ENCODE assay signal across 34 cellular contexts in genomic region chr4:136314686-136315085, GRCh38.
"Had no signal": no experiment of that assay in that cellular context is flagged by ENCODE, and none has a peak within 500 bp of the region (broad histone marks: within the 10 kb centered on the region; RNA-seq: fewer than 3 reads in every experiment).

No MANE protein-coding gene starts in this region.

- ATAC-seq: activated naive CD4-positive, alpha-beta T cell treated with anti-CD3 and anti-CD28 coated beads, Interleukin-2, amount 50 U/mL, for 72 hours; activated naive CD8-positive, alpha-beta T cell treated with anti-CD3 and anti-CD28 coated beads, Interleukin-2, amount 50 U/mL, for 24 hours; activated T-cell treated with anti-CD3 and anti-CD28 coated beads, Interleukin-2, amount 50 U/mL, for 4 hours; activated T-cell treated with anti-CD3 and anti-CD28 coated beads, Interleukin-2, amount 50 U/mL, for 72 hours; activated T-helper 17 cell treated with anti-CD3 and anti-CD28 coated beads, Interleukin-2, amount 50 U/mL, for 72 hours; body of pancreas had no signal

- FAIRE-seq: astrocyte, bronchial epithelial cell had no signal

- DNase-seq: activated effector memory CD4-positive, alpha-beta T cell treated with anti-CD3 and anti-CD28 coated beads, Interleukin-2, amount 50 U/mL, for 16 hours; activated effector memory CD4-positive, alpha-beta T cell treated with Interleukin-2 at 50 U/mL for 16 hours; activated gamma-delta T cell; activated gamma-delta T cell treated with Interleukin-2 at 50 U/mL for 16 hours; activated naive CD4-positive, alpha-beta T cell; activated naive CD4-positive, alpha-beta T cell treated with anti-CD3 and anti-CD28 coated beads for 36 hours; activated naive CD4-positive, alpha-beta T cell treated with anti-CD3 and anti-CD28 coated beads, Interleukin-2, amount 10 ng/mL, durations not matched to agents 7 days and 5 days; activated naive CD4-positive, alpha-beta T cell treated with anti-CD3 and anti-CD28 coated beads, Interleukin-2, amount 50 U/mL, for 16 hours; activated naive CD4-positive, alpha-beta T cell treated with Interleukin-2 at 50 U/mL for 16 hours; activated naive CD8-positive, alpha-beta T cell treated with anti-CD3 and anti-CD28 coated beads for 36 hours; activated naive CD8-positive, alpha-beta T cell treated with anti-CD3 and anti-CD28 coated beads, Interleukin-2, amount 10 ng/mL, durations not matched to agents 7 days and 5 days; activated naive CD8-positive, alpha-beta T cell treated with anti-CD3 and anti-CD28 coated beads, Interleukin-2, amount 50 U/mL, for 24 hours; activated T-cell treated with anti-CD3 and anti-CD28 coated beads, Interleukin-2, amount 50 U/mL, for 1 hour; activated T-cell treated with anti-CD3 and anti-CD28 coated beads, Interleukin-2, amount 50 U/mL, for 24 hours; activated T-cell treated with anti-CD3 and anti-CD28 coated beads, Interleukin-2, amount 50 U/mL, for 4 hours; activated T-cell treated with anti-CD3 and anti-CD28 coated beads, Interleukin-2, amount 50 U/mL, for 48 hours; activated T-cell treated with anti-CD3 and anti-CD28 coated beads, Interleukin-2, amount 50 U/mL, for 72 hours; adrenal gland; amniotic stem cell; amygdala; anterior cingulate cortex; aorta; body of pancreas; brain microvascular endothelial cell; caudate nucleus; central memory CD4-positive, alpha-beta T cell; cerebellar nuclear complex had no signal

- H3K9me3 ChIP-seq: adrenal gland, ascending aorta, body of pancreas, breast epithelium had no signal

- H3K27ac ChIP-seq: adrenal gland, ascending aorta, body of pancreas, brain microvascular endothelial cell, breast epithelium, cardiac muscle cell had no signal

- H3K4me3 ChIP-seq: adrenal gland, ascending aorta, body of pancreas, breast epithelium, cardiac muscle cell had no signal

- H3K27me3 ChIP-seq: adrenal gland, ascending aorta, body of pancreas, brain microvascular endothelial cell, breast epithelium, cardiac muscle cell had no signal

- H3K36me3 ChIP-seq: adrenal gland, ascending aorta, brain microvascular endothelial cell, breast epithelium, cardiac muscle cell had no signal

- H3K4me1 ChIP-seq: adrenal gland, ascending aorta, body of pancreas, breast epithelium had no signal
